ENCODE assay signal across 28 cellular contexts in the genomic region with DNA sequence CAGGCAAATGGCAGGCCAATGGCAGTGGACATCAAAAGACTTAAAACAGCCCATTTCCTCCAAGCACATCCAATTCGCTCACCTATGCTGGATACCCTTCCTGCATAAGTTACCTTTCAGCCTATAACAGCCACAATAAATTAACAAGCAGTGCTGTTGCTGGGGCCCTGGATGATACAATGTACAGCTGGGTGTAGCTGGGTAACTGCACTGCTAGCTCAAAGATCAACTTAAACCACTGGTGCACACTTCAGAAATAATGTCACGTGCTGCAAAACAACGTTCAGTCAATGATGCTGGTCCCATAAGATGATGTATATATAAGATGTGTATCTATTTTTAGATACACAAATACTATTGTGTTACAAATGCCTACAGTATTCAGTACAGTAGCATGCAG. TPM values are rescaled to one million over a fixed set of nuclear protein-coding genes. Genes with fewer than 3 reads are reported as not detected.
"Had no signal": no experiment of that assay in that cellular context is flagged by ENCODE, and none has a peak within 500 bp of the region (broad histone marks: within the 10 kb centered on the region; RNA-seq: fewer than 3 reads in every experiment).

No MANE protein-coding gene starts in this region.

- H3K36me3 ChIP-seq: neural progenitor cell, ovary, right lobe of liver, sigmoid colon, stomach, thoracic aorta, thyroid gland, tibial nerve, upper lobe of left lung, vagina had no signal

- ATAC-seq: psoas muscle; right cardiac atrium; right lobe of liver; stimulated activated effector memory CD8-positive, alpha-beta T cell treated with anti-CD3 and anti-CD28 coated beads, Interleukin-12 subunit alpha, Interleukin-12 subunit beta, amount 100 ng/mL, for 72 hours; stimulated activated naive B cell treated with anti-CD40 and anti-IgM and Interleukin-4, amounts not matched to agents 10 μg/mL and 1 μg/mL and 100 μg/mL, for 72 hours had no signal

- H3K36me3 Mint-ChIP-seq: neural progenitor cell; stimulated activated naive B cell treated with anti-CD40 and anti-IgM and Interleukin-4, amounts not matched to agents 10 μg/mL and 1 μg/mL and 100 μg/mL, for 72 hours had no signal

- H3K4me1 Mint-ChIP-seq: neural progenitor cell had no signal

- H3K4me1 ChIP-seq: neural progenitor cell, parathyroid adenoma, psoas muscle, right lobe of liver, sigmoid colon, thyroid gland, tibial nerve, upper lobe of left lung, vagina had no signal

- H3K27ac Mint-ChIP-seq: nephron; neural progenitor cell; progenitor cell of endocrine pancreas; stimulated activated effector memory CD8-positive, alpha-beta T cell treated with anti-CD3 and anti-CD28 coated beads, Interleukin-12 subunit alpha, Interleukin-12 subunit beta, amount 100 ng/mL, for 72 hours; stimulated activated naive B cell treated with anti-CD40 and anti-IgM and Interleukin-4, amounts not matched to agents 10 μg/mL and 1 μg/mL and 100 μg/mL, for 72 hours; stimulated activated naive CD8-positive, alpha-beta T cell treated with anti-CD3 and anti-CD28 coated beads, Interleukin-15, Interleukin-2, amounts not matched to agents 100 ng/mL and 50 ng/mL, for 24 hours had no signal

- DNase-seq: occipital lobe; ovary; posterior cingulate gyrus; psoas muscle; right cardiac atrium; right lobe of liver; sigmoid colon; small intestine; stimulated activated CD4-positive, alpha-beta T cell treated with anti-CD3 and anti-CD28 coated beads, Interleukin-15, amount 100 ng/mL, for 24 hours; stimulated activated CD4-positive, alpha-beta T cell treated with anti-CD3 and anti-CD28 coated beads, Interleukin-2, amount 100 ng/mL, for 24 hours; stimulated activated CD4-positive, alpha-beta T cell treated with anti-CD3 and anti-CD28 coated beads, Interleukin-2, amount 100 ng/mL, for 48 hours; stimulated activated CD4-positive, alpha-beta T cell treated with anti-CD3 and anti-CD28 coated beads, Interleukin-4, amount 100 ng/mL, for 24 hours; stimulated activated naive B cell treated with anti-CD40 and anti-IgM and Interleukin-4, amounts not matched to agents 10 μg/mL and 1 μg/mL and 100 μg/mL, for 72 hours; stimulated activated naive CD4-positive, alpha-beta T cell treated with Interleukin-2 at 50 U/mL for 16 hours; stomach; thyroid gland; trophoblast cell; upper lobe of left lung had no signal

- H3K9me3 Mint-ChIP-seq: nephron; neural progenitor cell; stimulated activated effector memory CD8-positive, alpha-beta T cell treated with anti-CD3 and anti-CD28 coated beads, Interleukin-12 subunit alpha, Interleukin-12 subunit beta, amount 100 ng/mL, for 72 hours; stimulated activated naive CD8-positive, alpha-beta T cell treated with anti-CD3 and anti-CD28 coated beads, Interleukin-15, Interleukin-2, amounts not matched to agents 100 ng/mL and 50 ng/mL, for 24 hours had no signal

- H3K4me3 Mint-ChIP-seq: nephron; neural progenitor cell; stimulated activated effector memory CD8-positive, alpha-beta T cell treated with anti-CD3 and anti-CD28 coated beads, Interleukin-12 subunit alpha, Interleukin-12 subunit beta, amount 100 ng/mL, for 72 hours; stimulated activated naive B cell treated with anti-CD40 and anti-IgM and Interleukin-4, amounts not matched to agents 10 μg/mL and 1 μg/mL and 100 μg/mL, for 72 hours; stimulated activated naive CD8-positive, alpha-beta T cell treated with anti-CD3 and anti-CD28 coated beads, Interleukin-15, Interleukin-2, amounts not matched to agents 100 ng/mL and 50 ng/mL, for 24 hours had no signal

- H3K9me3 ChIP-seq: psoas muscle, right lobe of liver, stomach, thoracic aorta, thyroid gland, tibial nerve, upper lobe of left lung, vagina had no signal

- H3K4me3 ChIP-seq: neural progenitor cell, ovary, psoas muscle, right lobe of liver, sigmoid colon, stomach, thoracic aorta, thyroid gland, tibial nerve, upper lobe of left lung, vagina had no signal

RNA-seq across cellular contexts. Expression of a gene that starts 13.6 kb away (rescaled TPM):
- total RNA-seq: renal cortical epithelial cell had no signal
